ENCODE assay signal across 2 cellular contexts in the genomic region with DNA sequence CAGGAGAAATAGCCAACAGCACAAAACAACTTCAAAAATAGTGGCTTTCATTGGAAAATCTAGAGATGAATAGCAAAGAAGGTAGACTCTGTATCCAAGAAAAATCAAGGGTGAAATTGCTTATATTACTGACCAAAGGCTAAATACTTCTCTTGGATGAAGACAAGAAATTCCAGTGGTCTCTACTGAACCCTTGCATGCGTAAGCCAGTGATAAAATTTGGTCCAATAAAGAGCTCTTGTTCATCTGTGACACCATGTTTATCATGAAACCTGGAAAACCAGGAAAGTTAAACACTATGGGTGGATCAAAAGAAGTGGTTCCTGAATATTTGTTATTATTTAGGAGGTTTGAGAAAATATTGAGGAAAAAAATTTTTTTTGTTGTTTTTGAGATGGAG.
TF ChIP-seq lines count a peak whose summit lies in the region.

No MANE protein-coding gene starts in this region.

TF ChIP-seq in SK-N-SH, 30 proteins besides CTCF, POLR2A, EP300 and RAD21 (continued from another document):
- TF ChIP-seq JUND (IDR thresholded peaks at IDR 0.05) (no peak), MXI1 (IDR thresholded peaks at IDR 0.05; ENCODE audit: low read depth, low read length) (no peak), TEAD4 (IDR thresholded peaks at IDR 0.05; ENCODE audit: borderline replicate concordance, insufficient read depth) (no peak), FOXJ3 (CRISPR knock-in tag; IDR thresholded peaks at IDR 0.05) (no peak), FOXM1 (IDR thresholded peaks at IDR 0.05; ENCODE audit: low read depth) (no peak), ZBTB33 (IDR thresholded peaks at IDR 0.05; ENCODE audit: borderline replicate concordance, low read depth) (no peak), NFIC (IDR thresholded peaks at IDR 0.05; ENCODE audit: borderline replicate concordance) (no peak), GABPA (IDR thresholded peaks at IDR 0.05; ENCODE audit: low read depth) (no peak), RCOR1 (IDR thresholded peaks at IDR 0.05; ENCODE audit: low read length) (no peak), ELF1 (IDR thresholded peaks at IDR 0.05) (no peak), SIN3A (IDR thresholded peaks at IDR 0.05; ENCODE audit: borderline replicate concordance, low read depth, low read length) (no peak), MAX (IDR thresholded peaks at IDR 0.05; ENCODE audit: low read depth) (no peak), SMC3 (IDR thresholded peaks at IDR 0.05; ENCODE audit: low read depth, low read length) (no peak)
- TF ChIP-seq, protein P1, sequence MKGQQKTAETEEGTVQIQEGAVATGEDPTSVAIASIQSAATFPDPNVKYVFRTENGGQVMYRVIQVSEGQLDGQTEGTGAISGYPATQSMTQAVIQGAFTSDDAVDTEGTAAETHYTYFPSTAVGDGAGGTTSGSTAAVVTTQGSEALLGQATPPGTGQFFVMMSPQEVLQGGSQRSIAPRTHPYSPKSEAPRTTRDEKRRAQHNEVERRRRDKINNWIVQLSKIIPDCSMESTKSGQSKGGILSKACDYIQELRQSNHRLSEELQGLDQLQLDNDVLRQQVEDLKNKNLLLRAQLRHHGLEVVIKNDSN (IDR thresholded peaks at IDR 0.05; ENCODE audit: borderline replicate concordance, low read depth), result no peak

TF ChIP-seq in SK-N-SH treated with all-trans-retinoic acid at 6 μM for 48 hours, 23 proteins besides CTCF, POLR2A, EP300 and RAD21 (continued from another document):
- TF ChIP-seq, protein P2, sequence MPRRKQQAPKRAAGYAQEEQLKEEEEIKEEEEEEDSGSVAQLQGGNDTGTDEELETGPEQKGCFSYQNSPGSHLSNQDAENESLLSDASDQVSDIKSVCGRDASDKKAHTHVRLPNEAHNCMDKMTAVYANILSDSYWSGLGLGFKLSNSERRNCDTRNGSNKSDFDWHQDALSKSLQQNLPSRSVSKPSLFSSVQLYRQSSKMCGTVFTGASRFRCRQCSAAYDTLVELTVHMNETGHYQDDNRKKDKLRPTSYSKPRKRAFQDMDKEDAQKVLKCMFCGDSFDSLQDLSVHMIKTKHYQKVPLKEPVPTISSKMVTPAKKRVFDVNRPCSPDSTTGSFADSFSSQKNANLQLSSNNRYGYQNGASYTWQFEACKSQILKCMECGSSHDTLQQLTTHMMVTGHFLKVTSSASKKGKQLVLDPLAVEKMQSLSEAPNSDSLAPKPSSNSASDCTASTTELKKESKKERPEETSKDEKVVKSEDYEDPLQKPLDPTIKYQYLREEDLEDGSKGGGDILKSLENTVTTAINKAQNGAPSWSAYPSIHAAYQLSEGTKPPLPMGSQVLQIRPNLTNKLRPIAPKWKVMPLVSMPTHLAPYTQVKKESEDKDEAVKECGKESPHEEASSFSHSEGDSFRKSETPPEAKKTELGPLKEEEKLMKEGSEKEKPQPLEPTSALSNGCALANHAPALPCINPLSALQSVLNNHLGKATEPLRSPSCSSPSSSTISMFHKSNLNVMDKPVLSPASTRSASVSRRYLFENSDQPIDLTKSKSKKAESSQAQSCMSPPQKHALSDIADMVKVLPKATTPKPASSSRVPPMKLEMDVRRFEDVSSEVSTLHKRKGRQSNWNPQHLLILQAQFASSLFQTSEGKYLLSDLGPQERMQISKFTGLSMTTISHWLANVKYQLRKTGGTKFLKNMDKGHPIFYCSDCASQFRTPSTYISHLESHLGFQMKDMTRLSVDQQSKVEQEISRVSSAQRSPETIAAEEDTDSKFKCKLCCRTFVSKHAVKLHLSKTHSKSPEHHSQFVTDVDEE (CRISPR knock-in tag; IDR thresholded peaks at IDR 0.05), result no peak
- TF ChIP-seq ZC3H10 (CRISPR knock-in tag; IDR thresholded peaks at IDR 0.05) (no peak), ESRRG (CRISPR knock-in tag; IDR thresholded peaks at IDR 0.05) (no peak), BACH2 (CRISPR knock-in tag; IDR thresholded peaks at IDR 0.05; ENCODE audit: borderline replicate concordance) (no peak), ZNF70 (CRISPR knock-in tag; IDR thresholded peaks at IDR 0.05) (no peak), ZFP30 (CRISPR knock-in tag; IDR thresholded peaks at IDR 0.05) (no peak), ZNF565 (CRISPR knock-in tag; conservative IDR thresholded peaks at IDR 0.05; ENCODE audit: low read depth) (no peak), TOX (CRISPR knock-in tag; IDR thresholded peaks at IDR 0.05; ENCODE audit: borderline replicate concordance) (no peak), OSR1 (CRISPR knock-in tag; IDR thresholded peaks at IDR 0.05) (no peak), ZFP3 (CRISPR knock-in tag; IDR thresholded peaks at IDR 0.05) (no peak), ZNF8 (CRISPR knock-in tag; IDR thresholded peaks at IDR 0.05) (no peak), RARB (CRISPR knock-in tag; IDR thresholded peaks at IDR 0.05) (no peak)
TF ChIP-seq in SK-N-SH treated with all-trans-retinoic acid at 6 μM for 48 hours: peak in this region for 0.
